Comparison of ENCODE assay signal across 9 cellular contexts in the genomic region with DNA sequence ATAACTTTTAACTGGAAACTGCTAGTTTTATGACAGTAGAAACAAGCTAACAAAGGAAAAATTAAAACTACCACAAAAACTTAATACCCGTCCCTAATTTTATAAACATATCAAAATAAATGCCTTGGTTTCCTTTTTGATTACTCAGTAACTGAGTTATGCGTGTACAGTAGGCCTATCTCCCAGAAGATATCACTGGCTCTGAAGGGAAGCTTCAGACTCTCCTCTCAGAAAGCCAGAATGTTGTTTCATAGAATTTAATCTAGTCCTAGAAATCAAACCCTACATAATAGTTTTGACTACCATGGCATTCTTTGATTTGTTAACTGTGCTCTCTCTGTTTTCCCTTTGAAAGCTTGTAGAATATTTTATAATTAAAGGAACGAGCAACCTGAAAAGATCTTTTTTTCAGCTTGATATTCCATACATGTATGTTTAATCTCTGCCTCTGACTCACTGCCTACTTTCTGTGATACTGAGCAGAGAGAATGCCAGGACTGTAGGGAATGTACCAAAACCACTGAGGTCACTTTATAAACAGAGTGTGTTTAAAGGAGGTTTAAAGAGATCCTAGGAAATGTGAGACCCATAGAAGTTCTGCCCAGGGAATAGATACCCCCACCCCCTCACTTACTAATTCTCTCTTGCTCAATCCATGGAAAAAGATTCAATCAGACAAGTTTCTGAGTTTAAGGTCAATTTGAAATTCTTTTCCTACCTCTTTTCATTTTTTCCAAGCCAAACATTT.
A peak's percentile ranks its signal among the peaks of the same experiment; 100 is the strongest.
DNase-seq lines count a peak whose midpoint lies in the region; ATAC-seq, FAIRE-seq and TF ChIP-seq lines count a peak whose summit lies in the region.
"Had no signal": no experiment of that assay in that cellular context is flagged by ENCODE, and none has a peak within 500 bp of the region (broad histone marks: within the 10 kb centered on the region; RNA-seq: fewer than 3 reads in every experiment).

No MANE protein-coding gene starts in this region.

- peak; percentile 88 for FAIRE-seq in A549 (lab: Jason Lieb, UNC)

- H3K79me2 ChIP-seq in mesendoderm (ENCODE audit: control insufficient read depth, insufficient read depth, low read length) = no peaks in the 10 kb centered on the region

- H3K36me3 ChIP-seq in mesendoderm (ENCODE audit: control insufficient read depth, insufficient read depth, low read length) = no peaks in the 10 kb centered on the region

- CTCF ChIA-PET in A549 (lab: Yijun Ruan, JAX) = interaction anchor here (1.0 kb wide), 1 partner anchor 11 kb away, joined by 3 read pairs; no protein-coding TSS in a partner anchor

- H2BK120ac ChIP-seq in mesendoderm (ENCODE audit: low read depth, low read length) = no peak overlapping the region

- peak overlapping the region; percentile 56 for H4K8ac ChIP-seq in mesendoderm (ENCODE audit: low read depth, low read length)

- TF ChIP-seq CTCF in A549 (IDR thresholded peaks at IDR 0.05) (no peak), epithelial cell of esophagus (IDR thresholded peaks at IDR 0.05; ENCODE audit: insufficient read depth, low read depth, low read length, missing control alignments) (no peak)

- H4K5ac ChIP-seq in mesendoderm (ENCODE audit: low read length) = no peak overlapping the region

- no peak overlapping the region for H3K4ac ChIP-seq in mesendoderm (ENCODE audit: low read depth, low read length)

- no peak overlapping the region for H3K18ac ChIP-seq in mesendoderm (ENCODE audit: low read length)

- H3K56ac ChIP-seq in mesendoderm (ENCODE audit: low read length) = no peak overlapping the region

- H3K27ac ChIP-seq in A549 = peak overlapping the region; percentile 92 to 96
- H3K27ac ChIP-seq in mesendoderm (ENCODE audit: low read depth, low read length) = no peak overlapping the region

- no peaks in the 10 kb centered on the region for H3K79me1 ChIP-seq in mesendoderm (ENCODE audit: low read length)

- no peak for TF ChIP-seq POLR2A in A549 (IDR thresholded peaks at IDR 0.05; ENCODE audit: low read length)

- peak; percentile 24 to 47; a peak in 4 of 5 replicates for TF ChIP-seq RAD21 in A549 (conservative IDR thresholded peaks at IDR 0.05 in 1 of 2, IDR thresholded peaks at IDR 0.05 in 1 of 2)

- peak overlapping the region; percentile 90 for H3K4me2 ChIP-seq in A549
- H3K4me2 ChIP-seq in mesendoderm (ENCODE audit: low read length) = no peak overlapping the region

- H3K9me3 ChIP-seq in A549 = no peaks in the 10 kb centered on the region

- WGBS in A549 (ENCODE audit: missing lambda C conversion rate) = 3% methylated on average over 3 of the region's 3 CpGs
- 100% methylated on average over 1 of the region's 3 CpGs for WGBS in mesendoderm (ENCODE audit: extremely low coverage, insufficient coverage, low lambda C conversion rate)

- peak; percentile 64 to 77; a peak in 3 of 5 replicates for TF ChIP-seq EP300 in A549 (IDR thresholded peaks at IDR 0.05)

- ATAC-seq in A549 (peak; percentile 100), GM21825 (IDR thresholded peaks at IDR 0.05; ENCODE audit: unreplicated experiment) (no peak), GM21526 (IDR thresholded peaks at IDR 0.05; ENCODE audit: low FRiP score, unreplicated experiment) (no peak), left lobe of liver (no peak)

- no peak overlapping the region for H3K23ac ChIP-seq in mesendoderm (ENCODE audit: low read length)

- no peak overlapping the region for H2BK5ac ChIP-seq in mesendoderm (ENCODE audit: low read length)

- H3K9ac ChIP-seq in mesendoderm (ENCODE audit: low read length) = no peak overlapping the region

- no peak overlapping the region for H2AK5ac ChIP-seq in mesendoderm (ENCODE audit: low read length)

- H3K27me3 ChIP-seq in mesendoderm (ENCODE audit: insufficient read depth, low read length, poor library complexity) = no peaks in the 10 kb centered on the region

- DNase-seq in A549 (ENCODE audit: low read depth in 1 of 2, low spot score in 1 of 2) (peak; percentile 35 to 81), LHCN-M2 (ENCODE audit: low read depth) (peak; percentile 97), epithelial cell of esophagus (ENCODE audit: low read depth) (peak; percentile 96), mesendoderm (peak; percentile 82), NCI-H2171 (lab: John Stamatoyannopoulos, UW) (no peak), left lobe of liver (ENCODE audit: low spot score) (no peak)
- DNase-seq: stimulated activated CD4-positive, alpha-beta T cell treated with anti-CD3 and anti-CD28 coated beads, Interleukin-12 subunit alpha, Interleukin-12 subunit beta, amount 100 ng/mL, for 4 hours had no signal

- H3K4me1 ChIP-seq in A549 (peaks cover 19% of the 10 kb centered on the region), mesendoderm (ENCODE audit: control insufficient read depth, low read depth, low read length) (no peaks in the 10 kb centered on the region)

- no peak overlapping the region for H3K4me3 ChIP-seq in A549
- H3K4me3 ChIP-seq in epithelial cell of esophagus (ENCODE audit: low read length) = no peak overlapping the region
- H3K4me3 ChIP-seq in mesendoderm (ENCODE audit: low read length) = no peak overlapping the region

- POLR2A ChIA-PET in A549 (lab: Yijun Ruan, JAX) = interaction anchor here (0.8 to 1.0 kb wide), 2 partner anchors 1279 to 1287 kb away, joined by 3 to 4 read pairs; partner anchors contain the start of gene SOX4

- H2BK15ac ChIP-seq in mesendoderm (replicated peaks; ENCODE audit: low read depth) = no peak overlapping the region

TF ChIP-seq in A549, 52 proteins besides CTCF, POLR2A, EP300 and RAD21 (continues in another document):
- TF ChIP-seq RCOR1 (IDR thresholded peaks at IDR 0.05; ENCODE audit: low read depth, low read length) = no peak
- TF ChIP-seq KDM5A (IDR thresholded peaks at IDR 0.05) = no peak
- no peak for TF ChIP-seq PBX3 (IDR thresholded peaks at IDR 0.05)
- TF ChIP-seq CBX8 (IDR thresholded peaks at IDR 0.05) = no peak
- no peak for TF ChIP-seq TFCP2L1 (CRISPR knock-in tag; IDR thresholded peaks at IDR 0.05)
- TF ChIP-seq EHF (CRISPR knock-in tag; IDR thresholded peaks at IDR 0.05) = no peak
- TF ChIP-seq ZNF302 (CRISPR knock-in tag; IDR thresholded peaks at IDR 0.05) = no peak
- no peak for TF ChIP-seq FOSB (CRISPR knock-in tag; IDR thresholded peaks at IDR 0.05)
- TF ChIP-seq ESRRA (IDR thresholded peaks at IDR 0.05; ENCODE audit: borderline replicate concordance, low read length) = no peak
- TF ChIP-seq, protein P1, sequence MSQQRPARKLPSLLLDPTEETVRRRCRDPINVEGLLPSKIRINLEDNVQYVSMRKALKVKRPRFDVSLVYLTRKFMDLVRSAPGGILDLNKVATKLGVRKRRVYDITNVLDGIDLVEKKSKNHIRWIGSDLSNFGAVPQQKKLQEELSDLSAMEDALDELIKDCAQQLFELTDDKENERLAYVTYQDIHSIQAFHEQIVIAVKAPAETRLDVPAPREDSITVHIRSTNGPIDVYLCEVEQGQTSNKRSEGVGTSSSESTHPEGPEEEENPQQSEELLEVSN (IDR thresholded peaks at IDR 0.05; ENCODE audit: borderline replicate concordance, low read depth) = no peak
- peak; percentile 42; the same call in 2 of the 3 replicates for TF ChIP-seq SMC3 (IDR thresholded peaks at IDR 0.05)
- TF ChIP-seq RARB (CRISPR knock-in tag; IDR thresholded peaks at IDR 0.05) = no peak
- 0 out of 2 replicates have a peak, but pooled peaks have one; percentile 23 for TF ChIP-seq MAX (IDR thresholded peaks at IDR 0.05)
- TF ChIP-seq RNF2 (IDR thresholded peaks at IDR 0.05; ENCODE audit: borderline replicate concordance, low read depth) = no peak
- TF ChIP-seq POLR2AphosphoS2 (conservative IDR thresholded peaks at IDR 0.05; ENCODE audit: low read length) = no peak
- no peak for TF ChIP-seq USF2 (IDR thresholded peaks at IDR 0.05)
- TF ChIP-seq ZC3H11A (IDR thresholded peaks at IDR 0.05) = no peak
- TF ChIP-seq HEYL (CRISPR knock-in tag; IDR thresholded peaks at IDR 0.05) = no peak
- TF ChIP-seq, protein P2, sequence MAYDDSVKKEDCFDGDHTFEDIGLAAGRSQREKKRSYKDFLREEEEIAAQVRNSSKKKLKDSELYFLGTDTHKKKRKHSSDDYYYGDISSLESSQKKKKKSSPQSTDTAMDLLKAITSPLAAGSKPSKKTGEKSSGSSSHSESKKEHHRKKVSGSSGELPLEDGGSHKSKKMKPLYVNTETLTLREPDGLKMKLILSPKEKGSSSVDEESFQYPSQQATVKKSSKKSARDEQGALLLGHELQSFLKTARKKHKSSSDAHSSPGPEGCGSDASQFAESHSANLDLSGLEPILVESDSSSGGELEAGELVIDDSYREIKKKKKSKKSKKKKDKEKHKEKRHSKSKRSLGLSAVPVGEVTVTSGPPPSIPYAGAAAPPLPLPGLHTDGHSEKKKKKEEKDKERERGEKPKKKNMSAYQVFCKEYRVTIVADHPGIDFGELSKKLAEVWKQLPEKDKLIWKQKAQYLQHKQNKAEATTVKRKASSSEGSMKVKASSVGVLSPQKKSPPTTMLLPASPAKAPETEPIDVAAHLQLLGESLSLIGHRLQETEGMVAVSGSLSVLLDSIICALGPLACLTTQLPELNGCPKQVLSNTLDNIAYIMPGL (CRISPR knock-in tag; IDR thresholded peaks at IDR 0.05; ENCODE audit: borderline replicate concordance) = no peak
- no peak for TF ChIP-seq MYC (IDR thresholded peaks at IDR 0.05; ENCODE audit: borderline replicate concordance, low read length)

Comparison
In these comparisons a context has a peak if more than half of its experiments do, and no peak if none do; other contexts are left out.
1. ATAC-seq: peak in A549 (2 of 2); none in GM21825 (single experiment), GM21526 (single experiment) and left lobe of liver (single experiment).
2. DNase-seq: peak in A549 (2 of 2), LHCN-M2 (single experiment), epithelial cell of esophagus (single experiment) and mesendoderm (single experiment); none in NCI-H2171 (single experiment) and left lobe of liver (single experiment).